ENCODE assay signal across 8 cellular contexts in genomic region chr20:7161690-7162089, GRCh38.
DNase-seq lines count a peak whose midpoint lies in the region; ATAC-seq and TF ChIP-seq lines count a peak whose summit lies in the region.

No MANE protein-coding gene starts in this region.

- H3K27me3 Mint-ChIP-seq in endothelial cell (ENCODE audit: unreplicated experiment) (no peaks in the 10 kb centered on the region), progenitor cell of endocrine pancreas (no peaks in the 10 kb centered on the region)

- H3K9me3 Mint-ChIP-seq in endothelial cell (ENCODE audit: unreplicated experiment) (peaks cover 9% of the 10 kb centered on the region), progenitor cell of endocrine pancreas (ENCODE audit: low read depth) (no peaks in the 10 kb centered on the region)

- no peaks in the 10 kb centered on the region for H3K4me1 Mint-ChIP-seq in endothelial cell (ENCODE audit: unreplicated experiment)
- no peaks in the 10 kb centered on the region for H3K4me1 Mint-ChIP-seq in progenitor cell of endocrine pancreas (ENCODE audit: low read depth)

- TF ChIP-seq CTCF in endothelial cell (IDR thresholded peaks at IDR 0.05; ENCODE audit: unreplicated experiment) (peak; percentile 46), progenitor cell of endocrine pancreas (IDR thresholded peaks at IDR 0.05; ENCODE audit: unreplicated experiment) (peak; percentile 67)

- no peak overlapping the region for H3K27ac Mint-ChIP-seq in endothelial cell (ENCODE audit: unreplicated experiment)
- H3K27ac Mint-ChIP-seq in progenitor cell of endocrine pancreas = no peak overlapping the region

- H3K4me3 Mint-ChIP-seq in endothelial cell (ENCODE audit: unreplicated experiment) (no peak overlapping the region), progenitor cell of endocrine pancreas (ENCODE audit: low read depth) (no peak overlapping the region)

- DNase-seq in NCI-H2029 treated with DMSO at 0.1 percent for 48 hours (lab: John Stamatoyannopoulos, UW) (peak; percentile 9), NCI-H2029 (lab: John Stamatoyannopoulos, UW) (no peak), NCI-H748 treated with DMSO at 0.1 percent for 48 hours (lab: John Stamatoyannopoulos, UW) (peak; percentile 66), endothelial cell (ENCODE audit: low spot score) (peak; percentile 7), progenitor cell of endocrine pancreas (ENCODE audit: low spot score, unreplicated experiment) (no peak), amniotic stem cell (lab: John Stamatoyannopoulos, UW) (no peak)
- DNase-seq in stimulated activated CD4-positive, alpha-beta T cell treated with anti-CD3 and anti-CD28 coated beads, Interleukin-12 subunit alpha, Interleukin-12 subunit beta, amount 100 ng/mL, for 4 hours = no peak

- ATAC-seq in HG02840 (IDR thresholded peaks at IDR 0.05; ENCODE audit: low FRiP score, unreplicated experiment) = no peak

- H3K36me3 Mint-ChIP-seq in endothelial cell (ENCODE audit: low read depth, unreplicated experiment) (no peaks in the 10 kb centered on the region), progenitor cell of endocrine pancreas (ENCODE audit: insufficient read depth) (no peaks in the 10 kb centered on the region)

Comparison
In these comparisons a context has a peak if more than half of its experiments do, and no peak if none do; other contexts are left out.
1. DNase-seq: peak in NCI-H2029 treated with DMSO at 0.1 percent for 48 hours (single experiment), NCI-H748 treated with DMSO at 0.1 percent for 48 hours (single experiment) and endothelial cell (single experiment); none in NCI-H2029 (single experiment), progenitor cell of endocrine pancreas (single experiment), stimulated activated CD4-positive, alpha-beta T cell treated with anti-CD3 and anti-CD28 coated beads, Interleukin-12 subunit alpha, Interleukin-12 subunit beta, amount 100 ng/mL, for 4 hours (single experiment) and amniotic stem cell (single experiment).